11 cellular contexts compared by ENCODE assay signal in the genomic region with DNA sequence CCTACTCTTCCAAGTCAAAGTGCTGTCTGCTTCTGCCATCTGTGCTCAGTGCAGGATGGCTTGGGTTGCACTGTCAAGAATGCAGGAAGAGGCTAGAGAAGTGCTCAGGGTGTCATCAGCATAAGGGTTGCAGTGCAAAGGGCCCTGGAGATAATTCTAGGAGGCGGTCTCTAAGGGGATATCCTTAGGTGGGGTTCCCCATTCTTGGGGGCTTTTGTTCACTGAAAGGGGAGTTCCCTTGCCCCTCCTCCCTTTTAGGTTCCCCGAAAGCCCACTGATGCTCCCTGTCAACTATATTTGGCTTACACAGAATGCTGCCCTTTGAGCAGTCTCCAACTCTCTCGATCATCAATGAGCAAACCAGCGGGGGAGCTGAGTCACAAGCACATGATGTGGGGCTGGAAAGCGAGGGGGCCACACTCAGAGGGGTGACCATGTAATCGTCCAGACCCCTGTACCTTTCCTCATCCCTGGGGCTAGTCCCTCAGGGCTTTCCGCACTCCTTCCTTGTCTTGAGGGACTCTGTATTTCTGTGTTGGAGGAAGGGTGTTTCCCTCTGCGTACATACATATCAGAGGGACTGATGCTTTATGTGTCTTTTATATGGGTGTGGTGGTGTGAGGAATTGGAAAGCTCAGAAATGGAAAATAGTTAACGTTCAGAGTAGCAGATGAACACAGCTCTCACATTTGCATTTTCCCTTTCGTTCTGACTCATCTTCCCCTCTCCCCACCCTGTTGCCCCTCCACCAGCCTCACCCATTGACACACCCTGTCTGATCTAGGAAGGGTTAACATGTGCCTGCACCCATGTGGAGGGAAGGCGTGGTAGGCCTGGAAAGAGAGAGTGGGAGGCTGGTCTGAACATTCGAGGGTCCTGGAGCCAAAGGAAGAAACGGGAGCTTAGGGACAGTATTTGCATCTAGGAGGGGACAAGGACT. TPM values are rescaled to one million over a fixed set of nuclear protein-coding genes. Genes with fewer than 3 reads are reported as not detected.
A peak's percentile ranks its signal among the peaks of the same experiment; 100 is the strongest.
DNase-seq lines count a peak whose midpoint lies in the region; ATAC-seq, FAIRE-seq and TF ChIP-seq lines count a peak whose summit lies in the region.
"Had no signal": no experiment of that assay in that cellular context is flagged by ENCODE, and none has a peak within 500 bp of the region (broad histone marks: within the 10 kb centered on the region; RNA-seq: fewer than 3 reads in every experiment).

No MANE protein-coding gene starts in this region.

- H3K36me3 Mint-ChIP-seq in activated naive CD8-positive, alpha-beta T cell treated with anti-CD3 and anti-CD28 coated beads for 36 hours: peaks cover 31% of the 10 kb centered on the region

- WGBS in A549 (ENCODE audit: missing lambda C conversion rate): 49% methylated on average over 13 of the region's 13 CpGs

- H3K27me3 ChIP-seq in Karpas-422 (ENCODE audit: low read length): no peaks in the 10 kb centered on the region

- 0 out of 2 replicates have a peak, but pooled peaks cover 8% of the 10 kb centered on the region for H4K20me1 ChIP-seq in Karpas-422 (ENCODE audit: insufficient read depth, low read depth, low read length)

- CTCF ChIA-PET in A549 (lab: Yijun Ruan, JAX): interaction anchor here (0.9 to 6.6 kb wide), 8 partner anchors 10 to 201 kb away, joined by 3 to 161 read pairs (median 7); a partner anchor contains a TSS

- H3K9me3 ChIP-seq in A549 (no peaks in the 10 kb centered on the region), Karpas-422 (ENCODE audit: low read length) (no peaks in the 10 kb centered on the region)

- peaks cover 2% of the 10 kb centered on the region for H3K9me3 Mint-ChIP-seq in activated naive CD8-positive, alpha-beta T cell treated with anti-CD3 and anti-CD28 coated beads for 36 hours

- peaks cover 34% of the 10 kb centered on the region for H3K4me1 Mint-ChIP-seq in activated naive CD8-positive, alpha-beta T cell treated with anti-CD3 and anti-CD28 coated beads for 36 hours

- H3K4me2 ChIP-seq in A549 (no peak overlapping the region), Karpas-422 (ENCODE audit: low read depth, low read length, poor library complexity, severe bottlenecking) (no peak overlapping the region)

- ATAC-seq in A549 (no peak; a peak in 1 of 6 replicates), GM19025 (IDR thresholded peaks at IDR 0.05; ENCODE audit: low read depth, unreplicated experiment) (peak; percentile 32)
- ATAC-seq: left lobe of liver had no signal

- POLR2A ChIA-PET in A549 (lab: Yijun Ruan, JAX): interaction anchor here (1.2 to 3.0 kb wide), 2 partner anchors 9 to 14 kb away, joined by 5 to 14 read pairs; no protein-coding TSS in a partner anchor

- H3K79me2 ChIP-seq in Karpas-422 (ENCODE audit: low read length): no peaks in the 10 kb centered on the region

- TF ChIP-seq CTCF in A549 (IDR thresholded peaks at IDR 0.05): no peak

- FAIRE-seq in A549 (lab: Jason Lieb, UNC): peak; percentile 39

- H3K9ac ChIP-seq in Karpas-422 (ENCODE audit: low read length): no peak overlapping the region

- peak overlapping the region; percentile 59 for H3K4me3 Mint-ChIP-seq in activated naive CD8-positive, alpha-beta T cell treated with anti-CD3 and anti-CD28 coated beads for 36 hours

- H3K9me2 ChIP-seq in Karpas-422 (replicated peaks; ENCODE audit: insufficient read depth, low read length): no peaks in the 10 kb centered on the region

- no peak overlapping the region for H2AFZ ChIP-seq in Karpas-422 (ENCODE audit: low read length)

- H3K4me1 ChIP-seq in A549: peaks cover 10% of the 10 kb centered on the region
- peaks cover 17% of the 10 kb centered on the region for H3K4me1 ChIP-seq in Karpas-422 (ENCODE audit: low read length)

- H3K27ac Mint-ChIP-seq in activated naive CD8-positive, alpha-beta T cell treated with anti-CD3 and anti-CD28 coated beads for 36 hours: peak overlapping the region; percentile 98

- no peaks in the 10 kb centered on the region for H3K36me3 ChIP-seq in Karpas-422 (ENCODE audit: insufficient read depth, low read length)

- DNase-seq in A549 (ENCODE audit: low read depth in 1 of 2, low spot score in 1 of 2) (no peak), NAMALWA (ENCODE audit: low spot score) (peak; percentile 52), SHP77 (lab: John Stamatoyannopoulos, UW) (no peak), AG20443 (ENCODE audit: low spot score) (no peak), Karpas-422 (no peak), SHP77 treated with DMSO at 0.1 percent for 48 hours (lab: John Stamatoyannopoulos, UW) (no peak)
- peak; percentile 84 for DNase-seq in activated naive CD8-positive, alpha-beta T cell treated with anti-CD3 and anti-CD28 coated beads for 36 hours

- H3K27ac ChIP-seq in A549: no peak overlapping the region
- H3K27ac ChIP-seq in Karpas-422 (ENCODE audit: low read length): no peak overlapping the region
- H3K27ac ChIP-seq: C4-2B had no signal

- no peak for TF ChIP-seq RAD21 in A549 (conservative IDR thresholded peaks at IDR 0.05 in 1 of 2, IDR thresholded peaks at IDR 0.05 in 1 of 2)

- H3K27me3 Mint-ChIP-seq in activated naive CD8-positive, alpha-beta T cell treated with anti-CD3 and anti-CD28 coated beads for 36 hours: no peaks in the 10 kb centered on the region

- H3K4me3 ChIP-seq in A549 (no peak overlapping the region), Karpas-422 (ENCODE audit: low read length) (no peak overlapping the region)

- TF ChIP-seq POLR2A in A549 (IDR thresholded peaks at IDR 0.05; ENCODE audit: low read length): peak; percentile 24

- no peak for TF ChIP-seq EP300 in A549 (IDR thresholded peaks at IDR 0.05)

TF ChIP-seq in A549, 52 proteins besides CTCF, POLR2A, EP300 and RAD21 (continues in another document):
- TF ChIP-seq TFCP2L1 (CRISPR knock-in tag; IDR thresholded peaks at IDR 0.05): no peak
- no peak for TF ChIP-seq EHMT2 (IDR thresholded peaks at IDR 0.05; ENCODE audit: low read depth)
- no peak for TF ChIP-seq MAZ (IDR thresholded peaks at IDR 0.05; ENCODE audit: borderline replicate concordance, low read depth, low read length)

RNA-seq across cellular contexts. Expression of a gene that starts 6.7 kb away (rescaled TPM):
- polyA plus RNA-seq in A549 (2011; rRNA removed): not detected in 2 replicates
- polyA plus RNA-seq in A549 (2012; cell fraction: cytosol; rRNA removed): not detected in 2 replicates
- polyA plus RNA-seq in A549 (2012; cell fraction: nucleus; rRNA removed): not detected in 2 replicates
- not detected in 3 replicates for polyA plus RNA-seq in A549 (2017; fragmentation: RNase III; extraction: RNeasy Plus Mini Kit Qiagen cat#74134 plus additional on column Dnase treatment)
- not detected in 2 replicates for polyA minus RNA-seq in A549 (2011; rRNA and poly(A)+ RNA removed)
- 100 to 1,000 TPM; 220 to 238 TPM for total RNA-seq in activated naive CD8-positive, alpha-beta T cell treated with anti-CD3 and anti-CD28 coated beads for 36 hours
- total RNA-seq in Karpas-422 (2014; rRNA removed; shearing (Covaris generic); ENCODE audit: low replicate concordance): not detected in 2 replicates
- total RNA-seq: RPMI7951 had no signal

RNA-seq across cellular contexts. Expression of a gene that starts 6.7 kb away (rescaled TPM):
- polyA plus RNA-seq in A549 (2011; rRNA removed) (17.8 and 25.1 TPM in 2 replicates), A549 (2017; fragmentation: RNase III; extraction: RNeasy Plus Mini Kit Qiagen cat#74134 plus additional on column Dnase treatment) (39.4 to 40.8 TPM (median 39.9 TPM) in 3 replicates)
- polyA plus RNA-seq in A549 (2012; cell fraction: cytosol; rRNA removed): 62.0 and 72.8 TPM in 2 replicates
- polyA plus RNA-seq in A549 (2012; cell fraction: nucleus; rRNA removed): 351 and 378 TPM in 2 replicates
- polyA minus RNA-seq in A549 (2011; rRNA and poly(A)+ RNA removed): 30.8 and 32.3 TPM in 2 replicates
- 10 to 100 TPM; 42.2 to 45.5 TPM for total RNA-seq in activated naive CD8-positive, alpha-beta T cell treated with anti-CD3 and anti-CD28 coated beads for 36 hours
- 15.3 and 21.4 TPM in 2 replicates for total RNA-seq in Karpas-422 (2014; rRNA removed; shearing (Covaris generic); ENCODE audit: low replicate concordance)

RNA-seq across cellular contexts. Expression of a gene that starts 31.2 kb away (rescaled TPM):
- 5.7 and 6.4 TPM in 2 replicates for polyA plus RNA-seq in A549 (2011; rRNA removed)
- polyA plus RNA-seq in A549 (2012; cell fraction: cytosol; rRNA removed): 15.7 and 23.3 TPM in 2 replicates
- 21.1 and 28.1 TPM in 2 replicates for polyA plus RNA-seq in A549 (2012; cell fraction: nucleus; rRNA removed)
- polyA plus RNA-seq in A549 (2017; fragmentation: RNase III; extraction: RNeasy Plus Mini Kit Qiagen cat#74134 plus additional on column Dnase treatment): 13.4 to 15.9 TPM (median 14.4 TPM) in 3 replicates
- 3.1 and 5.9 TPM in 2 replicates for polyA minus RNA-seq in A549 (2011; rRNA and poly(A)+ RNA removed)
- 10 to 100 TPM; 79.2 to 80.6 TPM for total RNA-seq in activated naive CD8-positive, alpha-beta T cell treated with anti-CD3 and anti-CD28 coated beads for 36 hours
- 1.5 and 15.2 TPM in 2 replicates for total RNA-seq in Karpas-422 (2014; rRNA removed; shearing (Covaris generic); ENCODE audit: low replicate concordance)

RNA-seq across cellular contexts. Expression of a gene that starts 34.2 kb away (rescaled TPM):
- polyA plus RNA-seq in A549 (2011; rRNA removed) (29.6 and 41.1 TPM in 2 replicates), A549 (2017; fragmentation: RNase III; extraction: RNeasy Plus Mini Kit Qiagen cat#74134 plus additional on column Dnase treatment) (39.0 to 45.6 TPM (median 42.8 TPM) in 3 replicates)
- polyA plus RNA-seq in A549 (2012; cell fraction: cytosol; rRNA removed): 45.9 and 47.2 TPM in 2 replicates
- polyA plus RNA-seq in A549 (2012; cell fraction: nucleus; rRNA removed): 111 and 144 TPM in 2 replicates
- 27.7 and 30.5 TPM in 2 replicates for polyA minus RNA-seq in A549 (2011; rRNA and poly(A)+ RNA removed)
- total RNA-seq in activated naive CD8-positive, alpha-beta T cell treated with anti-CD3 and anti-CD28 coated beads for 36 hours: 10 to 100 TPM; 42.3 to 43.9 TPM
- 31.7 and 50.4 TPM in 2 replicates for total RNA-seq in Karpas-422 (2014; rRNA removed; shearing (Covaris generic); ENCODE audit: low replicate concordance)

RNA-seq across cellular contexts. Expression of a gene that starts 34.4 kb away (rescaled TPM):
- polyA plus RNA-seq in A549 (2011; rRNA removed) (111 and 133 TPM in 2 replicates), A549 (2017; fragmentation: RNase III; extraction: RNeasy Plus Mini Kit Qiagen cat#74134 plus additional on column Dnase treatment) (191 to 203 TPM (median 197 TPM) in 3 replicates)
- polyA plus RNA-seq in A549 (2012; cell fraction: cytosol; rRNA removed): 171 and 192 TPM in 2 replicates
- polyA plus RNA-seq in A549 (2012; cell fraction: nucleus; rRNA removed): 102 and 137 TPM in 2 replicates
- 71.3 and 103 TPM in 2 replicates for polyA minus RNA-seq in A549 (2011; rRNA and poly(A)+ RNA removed)
- 10 to 100 TPM; 38.5 to 41.6 TPM for total RNA-seq in activated naive CD8-positive, alpha-beta T cell treated with anti-CD3 and anti-CD28 coated beads for 36 hours
- 47.7 and 112 TPM in 2 replicates for total RNA-seq in Karpas-422 (2014; rRNA removed; shearing (Covaris generic); ENCODE audit: low replicate concordance)

Comparison
In these comparisons a context has a peak if more than half of its experiments do, and no peak if none do; other contexts are left out.
1. DNase-seq: peak in NAMALWA (single experiment) and activated naive CD8-positive, alpha-beta T cell treated with anti-CD3 and anti-CD28 coated beads for 36 hours (single experiment); none in A549 (0 of 2), SHP77 (0 of 2), AG20443 (single experiment), Karpas-422 (single experiment) and SHP77 treated with DMSO at 0.1 percent for 48 hours (single experiment).
2. RNA of a gene that starts 6.7 kb away (total RNA-seq): 220 to 238 TPM in activated naive CD8-positive, alpha-beta T cell treated with anti-CD3 and anti-CD28 coated beads for 36 hours; not detected in Karpas-422; every median in the first group is over 100 times any median in the second.